15 cellular contexts compared by ENCODE assay signal in the genomic region with DNA sequence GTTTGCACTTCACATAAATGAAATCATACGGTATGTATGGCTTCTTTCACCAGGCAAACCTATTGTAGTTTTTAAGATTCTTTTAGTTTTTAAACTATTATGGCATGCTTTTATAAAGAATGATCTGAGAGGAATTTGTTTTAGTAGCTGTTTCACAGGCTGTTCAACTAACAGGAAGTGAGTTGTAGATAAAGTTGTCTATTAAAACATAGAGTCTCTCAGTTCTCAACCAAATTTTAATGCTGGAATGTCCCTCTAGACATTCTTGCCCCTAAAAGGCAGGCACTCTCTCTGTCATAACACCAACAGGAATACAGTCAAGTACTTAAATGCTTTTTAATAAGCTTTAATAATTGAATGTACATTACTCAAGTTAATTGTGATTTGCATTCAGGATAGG.
DNase-seq lines count a peak whose midpoint lies in the region; ATAC-seq and TF ChIP-seq lines count a peak whose summit lies in the region.
"Had no signal": no experiment of that assay in that cellular context is flagged by ENCODE, and none has a peak within 500 bp of the region (broad histone marks: within the 10 kb centered on the region; RNA-seq: fewer than 3 reads in every experiment).

No MANE protein-coding gene starts in this region.

- ATAC-seq in DND-41 (ENCODE audit: insufficient read depth, low read depth) (no peak), HG03442 (IDR thresholded peaks at IDR 0.05; ENCODE audit: unreplicated experiment) (no peak), HG02571 (IDR thresholded peaks at IDR 0.05; ENCODE audit: unreplicated experiment) (no peak)
- ATAC-seq in stimulated activated naive CD8-positive, alpha-beta T cell treated with anti-CD3 and anti-CD28 coated beads, Interleukin-15, Interleukin-2, amounts not matched to agents 100 U/mL and 50 U/mL, for 24 hours: no peak
- ATAC-seq: stimulated activated naive B cell treated with anti-CD40 and anti-IgM and Interleukin-4, amounts not matched to agents 10 μg/mL and 1 μg/mL and 100 μg/mL, for 72 hours had no signal

- peaks cover 0 to 1% (median 0%) of the 10 kb centered on the region in 3 donors for H3K27me3 Mint-ChIP-seq in CD14-positive monocyte (ENCODE audit: low read depth in 3 of 3)
- H3K27me3 Mint-ChIP-seq: activated naive CD8-positive, alpha-beta T cell; dendritic cell treated with granulocyte-macrophage colony-stimulating factor and Interleukin-4, amounts not matched to agents 40 ng/mL and 50 ng/mL, for 4 days; stimulated activated naive B cell treated with anti-CD40 and anti-IgM and Interleukin-4, amounts not matched to agents 10 μg/mL and 1 μg/mL and 100 μg/mL, for 72 hours had no signal

- peak overlapping the region; percentile 44; the same call in 1 of the 2 replicates for H3K27ac ChIP-seq in DND-41 (ENCODE audit: low read length)
- peak overlapping the region; percentile 70 to 86 for H3K27ac ChIP-seq in coronary artery
- peak overlapping the region; percentile 76 for H3K27ac ChIP-seq in osteoblast (ENCODE audit: low read depth, low read length)

- peaks cover 12% of the 10 kb centered on the region for H3K4me1 Mint-ChIP-seq in CD14-positive monocyte

- H3K4me3 Mint-ChIP-seq in CD14-positive monocyte: no peak overlapping the region
- H3K4me3 Mint-ChIP-seq: activated naive CD8-positive, alpha-beta T cell; dendritic cell treated with granulocyte-macrophage colony-stimulating factor and Interleukin-4, amounts not matched to agents 40 ng/mL and 50 ng/mL, for 4 days; stimulated activated naive B cell treated with anti-CD40 and anti-IgM and Interleukin-4, amounts not matched to agents 10 μg/mL and 1 μg/mL and 100 μg/mL, for 72 hours had no signal

- H3K9me3 ChIP-seq in DND-41 (ENCODE audit: insufficient read depth, low read length, severe bottlenecking) (no peaks in the 10 kb centered on the region), osteoblast (ENCODE audit: low read depth, low read length) (no peaks in the 10 kb centered on the region)

- DNase-seq in DND-41: no peak
- DNase-seq in OCI-M1 (lab: John Stamatoyannopoulos, UW): peak; percentile 16
- no peak for DNase-seq in coronary artery (ENCODE audit: low spot score)
- peak; percentile 45 for DNase-seq in osteoblast (ENCODE audit: insufficient read length, low spot score, missing footprints)
- DNase-seq in CD14-positive monocyte (ENCODE audit: low spot score): no peak
- DNase-seq in stimulated activated naive CD8-positive, alpha-beta T cell treated with anti-CD3 and anti-CD28 coated beads, Interleukin-15, Interleukin-2, amounts not matched to agents 100 U/mL and 50 U/mL, for 24 hours: no peak
- DNase-seq: NCI-H187 treated with DMSO at 0.1 percent for 48 hours; NCI-H526 treated with DMSO at 0.1 percent for 48 hours; retina; stimulated activated CD4-positive, alpha-beta T cell treated with anti-CD3 and anti-CD28 coated beads, Interleukin-4, amount 100 ng/mL, for 4 hours; stimulated activated naive B cell treated with anti-CD40 and anti-IgM and Interleukin-4, amounts not matched to agents 10 μg/mL and 1 μg/mL and 100 μg/mL, for 72 hours had no signal

- no peak overlapping the region for H3K4me2 ChIP-seq in DND-41 (ENCODE audit: insufficient read depth, low read length)
- peak overlapping the region; percentile 3 for H3K4me2 ChIP-seq in osteoblast (ENCODE audit: insufficient read depth, low read length)

- H4K20me1 ChIP-seq in DND-41 (ENCODE audit: insufficient read depth, low read length) (no peaks in the 10 kb centered on the region), osteoblast (ENCODE audit: insufficient read depth, low read length) (no peaks in the 10 kb centered on the region)

- peaks cover 0 to 3% (median 2%) of the 10 kb centered on the region in 7 donors for H3K9me3 Mint-ChIP-seq in CD14-positive monocyte
- H3K9me3 Mint-ChIP-seq: dendritic cell treated with granulocyte-macrophage colony-stimulating factor and Interleukin-4, amounts not matched to agents 40 ng/mL and 50 ng/mL, for 4 days had no signal

- H3K27me3 ChIP-seq in DND-41 (ENCODE audit: insufficient read depth, low read length, poor library complexity): no peaks in the 10 kb centered on the region
- H3K27me3 ChIP-seq in osteoblast (ENCODE audit: insufficient read depth, low read length): no peaks in the 10 kb centered on the region

- intact Hi-C loops in CD14-positive monocyte (cut with micrococcal nuclease): no loop called here

- H3K79me2 ChIP-seq in DND-41 (ENCODE audit: insufficient read depth, low read length) (no peaks in the 10 kb centered on the region), osteoblast (ENCODE audit: insufficient read depth, low read length) (no peaks in the 10 kb centered on the region)

- H3K36me3 Mint-ChIP-seq in CD14-positive monocyte: peaks cover 0 to 6% of the 10 kb centered on the region in 2 donors
- H3K36me3 Mint-ChIP-seq: activated naive CD8-positive, alpha-beta T cell had no signal

- H2AFZ ChIP-seq in DND-41 (ENCODE audit: low read depth, low read length) (no peak overlapping the region), osteoblast (ENCODE audit: low read length) (peak overlapping the region; percentile 66)

- H3K27ac Mint-ChIP-seq in CD14-positive monocyte: no peak overlapping the region
- H3K27ac Mint-ChIP-seq: activated naive CD8-positive, alpha-beta T cell; dendritic cell treated with granulocyte-macrophage colony-stimulating factor and Interleukin-4, amounts not matched to agents 40 ng/mL and 50 ng/mL, for 4 days; stimulated activated naive B cell treated with anti-CD40 and anti-IgM and Interleukin-4, amounts not matched to agents 10 μg/mL and 1 μg/mL and 100 μg/mL, for 72 hours had no signal

- no peak overlapping the region for H3K9ac ChIP-seq in DND-41 (ENCODE audit: low read depth, low read length)

- TF ChIP-seq CTCF in DND-41 (IDR thresholded peaks at IDR 0.05; ENCODE audit: borderline replicate concordance, extremely low read depth, low read length, poor library complexity, severe bottlenecking) (no peak), coronary artery (IDR thresholded peaks at IDR 0.05) (no peak), osteoblast (IDR thresholded peaks at IDR 0.05; ENCODE audit: extremely low read depth, low read depth, low read length) (no peak), CD14-positive monocyte (IDR thresholded peaks at IDR 0.05) (no peak)

- no peaks in the 10 kb centered on the region for H3K4me1 ChIP-seq in DND-41 (ENCODE audit: insufficient read depth, low read length)
- peaks cover 14% of the 10 kb centered on the region for H3K4me1 ChIP-seq in osteoblast (ENCODE audit: insufficient read depth, low read length)

- no peak overlapping the region for H3K4me3 ChIP-seq in DND-41 (ENCODE audit: low read depth in 1 of 2, low read length in 2 of 2)
- no peak overlapping the region for H3K4me3 ChIP-seq in coronary artery
- no peak overlapping the region for H3K4me3 ChIP-seq in osteoblast (ENCODE audit: insufficient read depth, low read length)

- H3K36me3 ChIP-seq in DND-41 (ENCODE audit: insufficient read depth, low read length) (no peaks in the 10 kb centered on the region), osteoblast (ENCODE audit: insufficient read depth, low read length) (no peaks in the 10 kb centered on the region)

Comparison
In these comparisons a context has a peak if more than half of its experiments do, and no peak if none do; other contexts are left out.
1. DNase-seq: peak in OCI-M1 (single experiment) and osteoblast (single experiment); none in DND-41 (single experiment), coronary artery (single experiment), CD14-positive monocyte (single experiment) and stimulated activated naive CD8-positive, alpha-beta T cell treated with anti-CD3 and anti-CD28 coated beads, Interleukin-15, Interleukin-2, amounts not matched to agents 100 U/mL and 50 U/mL, for 24 hours (single experiment).
2. Peak in every context shown above with its lines, with median percentiles within 50 percentile points of each other: H3K27ac ChIP-seq.